ENCODE assay signal across 18 cellular contexts in the genomic region with DNA sequence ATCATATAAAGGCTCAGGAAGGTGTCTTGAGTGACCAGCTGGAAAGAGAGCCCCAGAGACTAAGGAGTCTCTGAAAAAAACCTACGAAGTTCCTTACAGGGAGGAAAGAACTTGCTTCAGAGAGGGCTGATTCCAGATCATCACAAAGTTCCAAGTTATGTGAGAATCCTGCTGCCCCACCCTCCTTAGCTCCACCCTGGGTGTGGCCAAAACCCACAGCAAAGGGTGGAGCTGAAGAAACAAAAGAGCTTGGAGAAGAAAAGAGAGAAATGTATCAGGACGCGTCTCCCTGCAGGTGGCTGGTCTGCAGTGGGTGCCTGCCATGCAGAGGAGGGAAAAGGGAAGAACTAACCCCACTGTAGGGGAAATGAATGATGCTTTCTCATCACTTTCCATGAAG. TPM values are rescaled to one million over a fixed set of nuclear protein-coding genes. Genes with fewer than 3 reads are reported as not detected.
DNase-seq lines count a peak whose midpoint lies in the region; ATAC-seq, FAIRE-seq and TF ChIP-seq lines count a peak whose summit lies in the region.
"Had no signal": no experiment of that assay in that cellular context is flagged by ENCODE, and none has a peak within 500 bp of the region (broad histone marks: within the 10 kb centered on the region; RNA-seq: fewer than 3 reads in every experiment).

No MANE protein-coding gene starts in this region.

- H3K4me1 Mint-ChIP-seq in Calu3 (ENCODE audit: low read depth, unreplicated experiment) = peaks cover 53% of the 10 kb centered on the region
- peaks cover 11% of the 10 kb centered on the region for H3K4me1 Mint-ChIP-seq in endothelial cell (ENCODE audit: unreplicated experiment)

- peak overlapping the region; percentile 25 for H3K27ac Mint-ChIP-seq in Calu3 (ENCODE audit: unreplicated experiment)
- no peak overlapping the region for H3K27ac Mint-ChIP-seq in endothelial cell (ENCODE audit: unreplicated experiment)

- POLR2A ChIA-PET in K562 (lab: Yijun Ruan, JAX) = interaction anchor here (0.6 to 0.7 kb wide), 3 partner anchors 290 to 1341 kb away, joined by 3 to 4 read pairs (median 3); no protein-coding TSS in a partner anchor

- 0% methylated on average over 3 of the region's 3 CpGs for WGBS in K562 (ENCODE audit: insufficient coverage, low coverage, missing lambda C conversion rate)

- FAIRE-seq in K562 (lab: Jason Lieb, UNC) = peak; percentile 67

- in situ Hi-C loops in K562 (cut with MboI) = no loop called here

- H3K9me3 ChIP-seq in K562 (replicated peaks; ENCODE audit: control insufficient read depth, insufficient read depth, low read depth, low read length) = no peaks in the 10 kb centered on the region
- H3K9me3 ChIP-seq: left ventricle myocardium inferior had no signal

- H3K79me2 ChIP-seq in K562 (ENCODE audit: control insufficient read depth, insufficient read depth, low read length) = no peaks in the 10 kb centered on the region
- H3K79me2 ChIP-seq: parathyroid adenoma had no signal

- H2AFZ ChIP-seq in K562 (ENCODE audit: low read depth, low read length) = peak overlapping the region; percentile 25; the same call in 1 of the 2 replicates
- H2AFZ ChIP-seq: parathyroid adenoma had no signal

- BruUV-seq in Calu3 (replicated peaks; lab: Mats Ljungman, UMichigan) (no TSS peak), K562 (replicated peaks; lab: Mats Ljungman, UMichigan) (no TSS peak)

- peak; percentile 78 for ATAC-seq in K562
- ATAC-seq in HG02642 (IDR thresholded peaks at IDR 0.05; ENCODE audit: poor library complexity, unreplicated experiment) = no peak

- peaks cover 8 to 14% of the 10 kb centered on the region in 2 experiments; a peak in 3 of 5 replicates for H3K4me1 ChIP-seq in K562 (replicated peaks in 1 of 2; ENCODE audit: control insufficient read depth in 2 of 2, insufficient read depth in 2 of 2, low read length in 2 of 2)
- H3K4me1 ChIP-seq: parathyroid adenoma had no signal

- no peak for TF ChIP-seq POLR2A in K562 (conservative IDR thresholded peaks at IDR 0.05)

- H3K36me3 ChIP-seq in K562 (ENCODE audit: control insufficient read depth, insufficient read depth, low read length) = no peaks in the 10 kb centered on the region
- H3K36me3 ChIP-seq: left ventricle myocardium inferior had no signal

- TF ChIP-seq CTCF in Calu3 (IDR thresholded peaks at IDR 0.05; ENCODE audit: unreplicated experiment) (no peak), K562 (IDR thresholded peaks at IDR 0.05 in 2 of 3, conservative IDR thresholded peaks at IDR 0.05 in 1 of 3; ENCODE audit: insufficient read depth in 2 of 3, low read depth in 1 of 3, low read length in 3 of 3) (no peak), endothelial cell (IDR thresholded peaks at IDR 0.05; ENCODE audit: unreplicated experiment) (no peak)

- peaks cover 0 to 9% of the 10 kb centered on the region in 2 experiments; a peak in 2 of 5 replicates for H3K27me3 ChIP-seq in K562 (ENCODE audit: control insufficient read depth in 2 of 2, insufficient read depth in 2 of 2, low read length in 2 of 2)

- H3K9ac ChIP-seq in K562 (ENCODE audit: insufficient read depth in 1 of 2, low read depth in 2 of 2, low read length in 2 of 2) = no peak overlapping the region
- H3K9ac ChIP-seq: parathyroid adenoma had no signal

- peak; percentile 24 for DNase-seq in Calu3
- DNase-seq in NCI-H69 (lab: John Stamatoyannopoulos, UW) = peak; percentile 50
- peak; percentile 22 to 52 (median 25) for DNase-seq in K562 (ENCODE audit: extremely low read depth in 1 of 4, low spot score in 3 of 4)
- peak; percentile 31 for DNase-seq in pons (ENCODE audit: low spot score)
- DNase-seq in endothelial cell (ENCODE audit: low spot score) = no peak
- DNase-seq in superior temporal gyrus (ENCODE audit: extremely low spot score) = no peak
- no peak for DNase-seq in NCI-H1930 (lab: John Stamatoyannopoulos, UW)
- DNase-seq: activated effector memory CD4-positive, alpha-beta T cell treated with anti-CD3 and anti-CD28 coated beads, Interleukin-2, amount 50 U/mL, for 16 hours; C1 segment of cervical spinal cord; cerebellar nuclear complex; KG1; left ventricle myocardium inferior; NCI-H1436; SHP77 treated with DMSO at 0.1 percent for 48 hours; substantia nigra; T-helper 2 cell had no signal

- no peak overlapping the region for H3K4me3 ChIP-seq in K562
- H3K4me3 ChIP-seq: left ventricle myocardium inferior had no signal

- no peaks in the 10 kb centered on the region for H3K27me3 Mint-ChIP-seq in Calu3 (ENCODE audit: unreplicated experiment)
- peaks cover 6% of the 10 kb centered on the region for H3K27me3 Mint-ChIP-seq in endothelial cell (ENCODE audit: unreplicated experiment)

- H3K27ac ChIP-seq in K562 (ENCODE audit: extremely low read depth, low read depth, low read length) = no peak overlapping the region
- H3K27ac ChIP-seq: left ventricle myocardium inferior, parathyroid adenoma had no signal

- H3K4me3 Mint-ChIP-seq in Calu3 (ENCODE audit: low read depth, unreplicated experiment) (no peak overlapping the region), endothelial cell (ENCODE audit: unreplicated experiment) (no peak overlapping the region)

- H4K20me1 ChIP-seq in K562 (replicated peaks; ENCODE audit: control insufficient read depth, insufficient read depth, low read length) = no peaks in the 10 kb centered on the region

- no peaks in the 10 kb centered on the region for H3K9me1 ChIP-seq in K562 (ENCODE audit: control insufficient read depth, insufficient read depth, low read length)

- CTCF ChIA-PET in Calu3 (lab: Charles Lee) (interaction anchor here (1.7 kb wide), 1 partner anchor 69 kb away, joined by 4 read pairs; no protein-coding TSS in a partner anchor), K562 (lab: Yijun Ruan, JAX; ENCODE audit: low intra/inter-chr PET ratio) (no interaction called here)

- intact Hi-C loops in Calu3 (cut with micrococcal nuclease; ENCODE audit: unreplicated experiment) (loop anchor here (2.0 to 10.0 kb wide), 5 partner anchors 69 to 295 kb away; no protein-coding TSS in a partner anchor), K562 (cut with micrococcal nuclease) (loop anchor here (5.0 to 10.0 kb wide), 6 partner anchors 85 to 875 kb away; a partner anchor contains a TSS)

- TF ChIP-seq RAD21 in K562 (CRISPR knock-in tag; conservative IDR thresholded peaks at IDR 0.05 in 1 of 2, IDR thresholded peaks at IDR 0.05 in 1 of 2) = no peak

- H3K9me3 Mint-ChIP-seq in Calu3 (ENCODE audit: low read depth, unreplicated experiment) (peaks cover 2% of the 10 kb centered on the region), endothelial cell (ENCODE audit: unreplicated experiment) (no peaks in the 10 kb centered on the region)

- no peaks in the 10 kb centered on the region for H3K36me3 Mint-ChIP-seq in Calu3 (ENCODE audit: insufficient read depth, unreplicated experiment)
- peaks cover 3% of the 10 kb centered on the region for H3K36me3 Mint-ChIP-seq in endothelial cell (ENCODE audit: low read depth, unreplicated experiment)

- no peak overlapping the region; the same call in 1 of the 2 replicates for H3K4me2 ChIP-seq in K562 (ENCODE audit: insufficient read depth, low read length)

- TF ChIP-seq EP300 in K562 (IDR thresholded peaks at IDR 0.05; ENCODE audit: low read length) = no peak

TF ChIP-seq in K562, 482 proteins besides CTCF, POLR2A, EP300 and RAD21 (continues in another document):
- TF ChIP-seq, protein P1, sequence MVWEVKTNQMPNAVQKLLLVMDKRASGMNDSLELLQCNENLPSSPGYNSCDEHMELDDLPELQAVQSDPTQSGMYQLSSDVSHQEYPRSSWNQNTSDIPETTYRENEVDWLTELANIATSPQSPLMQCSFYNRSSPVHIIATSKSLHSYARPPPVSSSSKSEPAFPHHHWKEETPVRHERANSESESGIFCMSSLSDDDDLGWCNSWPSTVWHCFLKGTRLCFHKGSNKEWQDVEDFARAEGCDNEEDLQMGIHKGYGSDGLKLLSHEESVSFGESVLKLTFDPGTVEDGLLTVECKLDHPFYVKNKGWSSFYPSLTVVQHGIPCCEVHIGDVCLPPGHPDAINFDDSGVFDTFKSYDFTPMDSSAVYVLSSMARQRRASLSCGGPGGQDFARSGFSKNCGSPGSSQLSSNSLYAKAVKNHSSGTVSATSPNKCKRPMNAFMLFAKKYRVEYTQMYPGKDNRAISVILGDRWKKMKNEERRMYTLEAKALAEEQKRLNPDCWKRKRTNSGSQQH (CRISPR knock-in tag; IDR thresholded peaks at IDR 0.05) = no peak
- TF ChIP-seq ZNF785 (CRISPR knock-in tag; IDR thresholded peaks at IDR 0.05) = no peak

RNA-seq across cellular contexts. Expression of a gene that starts 32.8 kb away (rescaled TPM):
- total RNA-seq in Calu3 (2022) (1.7 and 2.7 TPM in 2 replicates), K562 (2014; rRNA removed) (0.73 and 1.6 TPM in 2 replicates), K562 (2014; rRNA removed; fragmentation: Illumina TruSeq; extraction: Trizol) (2.1 and 2.4 TPM in 2 replicates), K562 (2015; rRNA removed; fragmentation: Illumina TruSeq; extraction: Trizol) (1.3 and 1.4 TPM in 2 replicates), K562 (2021) (1.2 and 2.0 TPM in 2 replicates), endothelial cell (ENCODE audit: unreplicated experiment) (0.92 TPM)
- total RNA-seq in K562 (2011; cell fraction: chromatin; rRNA removed; ENCODE audit: low replicate concordance) = 1.9 and 3.1 TPM in 2 replicates
- total RNA-seq in K562 (2011; cell fraction: nucleolus; rRNA removed) = 2.2 and 3.2 TPM in 2 replicates
- total RNA-seq in K562 (2011; cell fraction: nucleoplasm; rRNA removed) = 2.9 and 4.5 TPM in 2 replicates
- polyA plus RNA-seq in K562 (2011; rRNA removed) (1.6 and 1.9 TPM in 2 replicates), K562 (2014; fragmentation: Illumina TruSeq; extraction: Trizol) (1.9 and 2.1 TPM in 2 replicates), K562 (2014; fragmentation: Nextera tagmentation; extraction: Ambion mirVana) (1 to 10 TPM; 2.0 to 2.3 TPM), K562 (2014; rRNA removed) (1.3 and 1.9 TPM in 2 replicates)
- 0.40 and 0.80 TPM in 2 replicates for polyA plus RNA-seq in K562 (2011; cell fraction: cytosol; rRNA removed)
- 0.50 and 0.84 TPM in 2 replicates for polyA plus RNA-seq in K562 (2011; cell fraction: nucleus; rRNA removed)
- 1.3 and 3.4 TPM in 2 replicates for polyA plus RNA-seq in K562 (2012)
- 1.7 and 3.0 TPM in 2 replicates for polyA minus RNA-seq in K562 (2011; rRNA and poly(A)+ RNA removed)
- 0.73 and 0.86 TPM in 2 replicates for polyA minus RNA-seq in K562 (2011; cell fraction: cytosol; rRNA and poly(A)+ RNA removed)
- polyA minus RNA-seq in K562 (2011; cell fraction: nucleus; rRNA and poly(A)+ RNA removed) = 1.1 and 3.8 TPM in 2 replicates

Comparison
In these comparisons a context has a peak if more than half of its experiments do, and no peak if none do; other contexts are left out.
1. DNase-seq: peak in Calu3 (single experiment), NCI-H69 (single experiment), K562 (4 of 4) and pons (single experiment); none in endothelial cell (single experiment), superior temporal gyrus (single experiment) and NCI-H1930 (0 of 2).